21 cellular contexts compared by ENCODE assay signal in the genomic region with DNA sequence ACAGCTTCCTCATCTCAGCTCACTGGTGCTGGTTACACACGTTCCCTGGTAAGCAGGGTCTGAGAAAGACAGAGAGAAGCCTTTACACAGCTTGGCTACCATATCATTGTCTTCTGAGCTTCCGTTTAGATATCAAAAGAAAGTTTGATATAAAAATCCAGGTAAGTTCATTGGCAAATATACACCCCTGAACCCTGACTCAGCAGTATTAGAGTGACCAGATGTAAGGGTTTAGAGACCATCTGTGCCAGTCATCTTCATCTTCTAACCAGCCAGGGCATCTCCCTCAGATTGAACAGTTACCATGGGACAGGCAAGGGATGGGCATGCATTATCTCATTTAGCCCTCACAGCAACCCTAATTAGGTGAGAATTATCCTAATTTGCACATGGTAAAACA.
DNase-seq lines count a peak whose midpoint lies in the region; ATAC-seq, FAIRE-seq and TF ChIP-seq lines count a peak whose summit lies in the region.
"Had no signal": no experiment of that assay in that cellular context is flagged by ENCODE, and none has a peak within 500 bp of the region (broad histone marks: within the 10 kb centered on the region; RNA-seq: fewer than 3 reads in every experiment).

No MANE protein-coding gene starts in this region.

- TF ChIP-seq RAD21 in HepG2 (CRISPR knock-in tag; IDR thresholded peaks at IDR 0.05) (no peak), IMR-90 (IDR thresholded peaks at IDR 0.05; ENCODE audit: low read length) (no peak)

- no peak overlapping the region for H2AK5ac ChIP-seq in IMR-90 (ENCODE audit: low read depth, low read length)

- 28% methylated on average over 2 of the region's 2 CpGs for WGBS in HepG2 (ENCODE audit: low lambda C conversion rate)
- WGBS in right lobe of liver (ENCODE audit: insufficient coverage, low coverage, low lambda C conversion rate, missing lambda C conversion rate) = 76% methylated on average over 2 of the region's 2 CpGs
- no CpG with 5 or more reads among the region's 2 CpGs for WGBS in IMR-90 (ENCODE audit: extremely low coverage in 2 of 2, insufficient read length in 1 of 2), 2 experiments

- in situ Hi-C loops in HepG2 (cut with HindIII; ENCODE audit: extremely low pct_ligation_motif_present, low pct_unique_long_range_greater_than_20kb) = no loop called here
- in situ Hi-C loops in IMR-90 (cut with MboI; ENCODE audit: low sequenced_read_pairs) = no loop called here

- H3K23ac ChIP-seq in IMR-90 (ENCODE audit: low read depth, low read length) = no peak overlapping the region

- H3K36me3 Mint-ChIP-seq in activated naive CD4-positive, alpha-beta T cell treated with anti-CD3 and anti-CD28 coated beads, Interleukin-2, amount 50 U/mL, for 72 hours = no peaks in the 10 kb centered on the region
- H3K36me3 Mint-ChIP-seq: CD8-positive, alpha-beta T cell had no signal

- H3K4me3 ChIP-seq in HepG2 (replicated peaks in 1 of 3; ENCODE audit: insufficient read depth in 1 of 3, low read depth in 2 of 3, low read length in 3 of 3) (no peak overlapping the region), right lobe of liver (no peak overlapping the region), IMR-90 (ENCODE audit: insufficient read depth, low read depth, low read length) (no peak overlapping the region)
- H3K4me3 ChIP-seq: BLaER1 treated with 17β-estradiol and CSF1 and Interleukin-3, amounts not matched to agents 10 nM and 100 nM had no signal

- H2BK20ac ChIP-seq in IMR-90 (ENCODE audit: low read depth, low read length) = no peak overlapping the region

- H4K5ac ChIP-seq in IMR-90 (ENCODE audit: low read depth, low read length) = no peak overlapping the region

- no peak for FAIRE-seq in HepG2 (lab: Jason Lieb, UNC)
- FAIRE-seq: A204.1, D721Med, G401.6, GM12891, GM19239 had no signal

- H3K9ac ChIP-seq in HepG2 (ENCODE audit: insufficient read depth, low read depth, low read length) (no peak overlapping the region), IMR-90 (ENCODE audit: low read depth, low read length) (no peak overlapping the region)
- H3K9ac ChIP-seq: BLaER1 treated with 17β-estradiol and CSF1 and Interleukin-3, amounts not matched to agents 10 nM and 100 nM had no signal

- POLR2A ChIA-PET in HepG2 (lab: Yijun Ruan, JAX) (no interaction called here), IMR-90 (lab: Charles Lee; ENCODE audit: unreplicated experiment) (no interaction called here)

- H3K36me3 ChIP-seq in HepG2 (replicated peaks in 1 of 2; ENCODE audit: control insufficient read depth in 1 of 2, insufficient read depth in 2 of 2, low read length in 2 of 2) (no peaks in the 10 kb centered on the region), right lobe of liver (no peaks in the 10 kb centered on the region), IMR-90 (ENCODE audit: control insufficient read depth, insufficient read depth, low read length) (no peaks in the 10 kb centered on the region)
- H3K36me3 ChIP-seq: BLaER1 treated with 17β-estradiol and CSF1 and Interleukin-3, amounts not matched to agents 10 nM and 100 nM had no signal

- no peak for DNase-seq in HepG2 (ENCODE audit: low spot score)
- DNase-seq in right lobe of liver = no peak
- DNase-seq in IMR-90 = no peak
- DNase-seq in activated naive CD4-positive, alpha-beta T cell treated with anti-CD3 and anti-CD28 coated beads, Interleukin-2, amount 50 U/mL, for 72 hours (ENCODE audit: low spot score in 2 of 2) = no peak
- no peak for DNase-seq in mesenteric fat pad (ENCODE audit: low spot score)
- DNase-seq: 8988T; AML-193; Caco-2; Calu3; CD4-positive, alpha-beta T cell; CD8-positive, alpha-beta T cell; DMS79 treated with DMSO at 0.1 percent for 48 hours; GF-D8 had no signal

- intact Hi-C loops in HepG2 (cut with micrococcal nuclease; ENCODE audit: unreplicated experiment) (no loop called here), right lobe of liver (cut with DNase I) (no loop called here), IMR-90 (cut with micrococcal nuclease) (no loop called here)

- H2AFZ ChIP-seq in HepG2 (ENCODE audit: low read length) (no peak overlapping the region), IMR-90 (replicated peaks; ENCODE audit: low read length, poor library complexity) (no peak overlapping the region)

- no peak for TF ChIP-seq POLR2A in HepG2 (IDR thresholded peaks at IDR 0.05; ENCODE audit: insufficient read depth in 1 of 2, low read depth in 2 of 2, low read length in 2 of 2)
- no peak for TF ChIP-seq POLR2A in right lobe of liver (IDR thresholded peaks at IDR 0.05)
- TF ChIP-seq POLR2A in IMR-90 (IDR thresholded peaks at IDR 0.05; ENCODE audit: low read depth, low read length) = no peak

- H3K9me1 ChIP-seq in IMR-90 (ENCODE audit: insufficient read depth, low read length) = no peaks in the 10 kb centered on the region

- H4K20me1 ChIP-seq in HepG2 (ENCODE audit: insufficient read depth, low read length) (no peaks in the 10 kb centered on the region), IMR-90 (ENCODE audit: insufficient read depth, low read length) (no peaks in the 10 kb centered on the region)
- H4K20me1 ChIP-seq: BLaER1 treated with 17β-estradiol and CSF1 and Interleukin-3, amounts not matched to agents 10 nM and 100 nM had no signal

- H3K27ac ChIP-seq in HepG2 (ENCODE audit: extremely low read length, insufficient read depth, low read length) = no peak overlapping the region
- no peak overlapping the region for H3K27ac ChIP-seq in right lobe of liver
- H3K27ac ChIP-seq in IMR-90 (ENCODE audit: insufficient read depth, low read length) = no peak overlapping the region
- H3K27ac ChIP-seq: BLaER1 treated with 17β-estradiol and CSF1 and Interleukin-3, amounts not matched to agents 10 nM and 100 nM; C4-2B had no signal

- H3K27ac Mint-ChIP-seq in activated naive CD4-positive, alpha-beta T cell treated with anti-CD3 and anti-CD28 coated beads, Interleukin-2, amount 50 U/mL, for 72 hours = no peak overlapping the region
- H3K27ac Mint-ChIP-seq: B cell; CD4-positive, alpha-beta T cell; CD8-positive, alpha-beta T cell had no signal

- H4K8ac ChIP-seq in IMR-90 (ENCODE audit: low read depth in 2 of 2, low read length in 2 of 2) = no peak overlapping the region

- no peak overlapping the region for H3K14ac ChIP-seq in IMR-90 (replicated peaks; ENCODE audit: low read depth, low read length)

- H3K4me1 ChIP-seq in HepG2 (ENCODE audit: insufficient read depth, low read length) (no peaks in the 10 kb centered on the region), right lobe of liver (no peaks in the 10 kb centered on the region), IMR-90 (ENCODE audit: control insufficient read depth, insufficient read depth, low read length) (no peaks in the 10 kb centered on the region)
- H3K4me1 ChIP-seq: BLaER1 treated with 17β-estradiol and CSF1 and Interleukin-3, amounts not matched to agents 10 nM and 100 nM; Caco-2 had no signal

- BruUV-seq in HepG2 (replicated peaks; lab: Mats Ljungman, UMichigan) = no TSS peak
- no TSS peak for BruUV-seq in IMR-90 (replicated peaks; lab: Mats Ljungman, UMichigan)

- no peaks in the 10 kb centered on the region; the same call in 1 of the 2 replicates for H3K9me3 ChIP-seq in HepG2 (ENCODE audit: low read length)
- H3K9me3 ChIP-seq in right lobe of liver = no peaks in the 10 kb centered on the region
- H3K9me3 ChIP-seq in IMR-90 (ENCODE audit: control insufficient read depth, insufficient read depth, low read length) = peaks cover 18% of the 10 kb centered on the region
- H3K9me3 ChIP-seq: BLaER1 treated with 17β-estradiol and CSF1 and Interleukin-3, amounts not matched to agents 10 nM and 100 nM; Caco-2 had no signal

- H3K56ac ChIP-seq in IMR-90 (ENCODE audit: extremely low read depth, insufficient read depth, low read length) = no peak overlapping the region

- H3K27me3 ChIP-seq in HepG2 (ENCODE audit: control insufficient read depth in 1 of 2, insufficient read depth in 2 of 2, low read length in 2 of 2) = no peaks in the 10 kb centered on the region; a peak in 2 of 5 replicates
- no peaks in the 10 kb centered on the region for H3K27me3 ChIP-seq in right lobe of liver
- H3K27me3 ChIP-seq in IMR-90 (ENCODE audit: control insufficient read depth, insufficient read depth, low read length) = no peaks in the 10 kb centered on the region
- H3K27me3 ChIP-seq: BLaER1 treated with 17β-estradiol and CSF1 and Interleukin-3, amounts not matched to agents 10 nM and 100 nM had no signal

- no peak overlapping the region for H4K91ac ChIP-seq in IMR-90 (ENCODE audit: insufficient read depth, low read depth, low read length)

- TF ChIP-seq CTCF in HepG2 (CRISPR knock-in tag; IDR thresholded peaks at IDR 0.05) = no peak
- TF ChIP-seq CTCF in right lobe of liver (IDR thresholded peaks at IDR 0.05) = no peak
- TF ChIP-seq CTCF in IMR-90 (conservative IDR thresholded peaks at IDR 0.05; ENCODE audit: low read depth, low read length) = no peak

- TF ChIP-seq EP300 in HepG2 (IDR thresholded peaks at IDR 0.05; ENCODE audit: low read depth in 2 of 2, low read length in 2 of 2) = no peak
- TF ChIP-seq EP300 in HepG2 (CRISPR knock-in tag; IDR thresholded peaks at IDR 0.05; ENCODE audit: borderline replicate concordance) = no peak

- no peak overlapping the region for H3K4me2 ChIP-seq in HepG2 (ENCODE audit: low read depth, low read length)
- no peak overlapping the region for H3K4me2 ChIP-seq in IMR-90 (ENCODE audit: low read depth, low read length)
- H3K4me2 ChIP-seq: BLaER1 treated with 17β-estradiol and CSF1 and Interleukin-3, amounts not matched to agents 10 nM and 100 nM had no signal

- H3K79me1 ChIP-seq in IMR-90 (ENCODE audit: low read depth in 1 of 2, low read length in 2 of 2) = no peaks in the 10 kb centered on the region

- no peak overlapping the region for H3K18ac ChIP-seq in IMR-90 (ENCODE audit: low read depth, low read length)

- no peak overlapping the region for H2BK15ac ChIP-seq in IMR-90 (ENCODE audit: low read depth, low read length)

- H2BK5ac ChIP-seq in IMR-90 (ENCODE audit: low read depth, low read length, poor library complexity, severe bottlenecking) = no peak overlapping the region

- H3K9me3 Mint-ChIP-seq in activated naive CD4-positive, alpha-beta T cell treated with anti-CD3 and anti-CD28 coated beads, Interleukin-2, amount 50 U/mL, for 72 hours = no peaks in the 10 kb centered on the region
- H3K9me3 Mint-ChIP-seq: CD4-positive, alpha-beta T cell; CD8-positive, alpha-beta T cell had no signal

- no peaks in the 10 kb centered on the region for H3K79me2 ChIP-seq in HepG2 (ENCODE audit: insufficient read depth, low read length)

- CTCF ChIA-PET in HepG2 (lab: Yijun Ruan, JAX; ENCODE audit: low intra/inter-chr PET ratio, low total read pairs) = no interaction called here
- CTCF ChIA-PET in IMR-90 (lab: Yijun Ruan, JAX) = no interaction called here

- no peak overlapping the region for H2BK120ac ChIP-seq in IMR-90 (ENCODE audit: low read depth, low read length)

- no peak overlapping the region for H3K4ac ChIP-seq in IMR-90 (ENCODE audit: low read depth, low read length)

- H2AK9ac ChIP-seq in IMR-90 (replicated peaks; ENCODE audit: low read depth, low read length, poor library complexity) = no peak overlapping the region

- dilution Hi-C loops in IMR-90 (cut with HindIII; ENCODE audit: low sequenced_read_pairs, unreplicated experiment) = no loop called here

- no peak for ATAC-seq in HepG2
- no peak for ATAC-seq in right lobe of liver
- ATAC-seq in IMR-90 (ENCODE audit: low read depth) = no peak
- no peak for ATAC-seq in activated naive CD4-positive, alpha-beta T cell treated with anti-CD3 and anti-CD28 coated beads, Interleukin-2, amount 50 U/mL, for 72 hours
- ATAC-seq: CD8-positive, alpha-beta T cell had no signal

TF ChIP-seq in HepG2, 621 proteins besides CTCF, POLR2A, EP300 and RAD21 (continues in another document):
- TF ChIP-seq ZNF605 (CRISPR knock-in tag; IDR thresholded peaks at IDR 0.05) = no peak
